Comparison of ENCODE assay signal across 9 cellular contexts in genomic region chr12:122646568-122647220, GRCh38. TPM values are rescaled to one million over a fixed set of nuclear protein-coding genes. Genes with fewer than 3 reads are reported as not detected.
DNase-seq lines count a peak whose midpoint lies in the region; ATAC-seq, FAIRE-seq and TF ChIP-seq lines count a peak whose summit lies in the region.
"Had no signal": no experiment of that assay in that cellular context is flagged by ENCODE, and none has a peak within 500 bp of the region (broad histone marks: within the 10 kb centered on the region; RNA-seq: fewer than 3 reads in every experiment).

No MANE protein-coding gene starts in this region.

- TF ChIP-seq CTCF in DOHH2 (IDR thresholded peaks at IDR 0.05; ENCODE audit: low read depth, low read length, poor library complexity, severe bottlenecking) (no peak), esophagus muscularis mucosa (IDR thresholded peaks at IDR 0.05) (no peak)

- no peak overlapping the region for H3K27ac Mint-ChIP-seq in immature natural killer cell

- no peaks in the 10 kb centered on the region for H3K9me3 ChIP-seq in DOHH2 (ENCODE audit: control insufficient read depth, insufficient read depth, low read length)
- H3K9me3 ChIP-seq in esophagus muscularis mucosa = no peaks in the 10 kb centered on the region

- peaks cover 4 to 7% of the 10 kb centered on the region in 2 donors for H3K4me1 Mint-ChIP-seq in immature natural killer cell

- peak; percentile 84 for ATAC-seq in GM21423 (IDR thresholded peaks at IDR 0.05; ENCODE audit: unreplicated experiment)

- peaks cover 0 to 2% (median 0%) of the 10 kb centered on the region in 3 donors for H3K27me3 Mint-ChIP-seq in immature natural killer cell (ENCODE audit: low read depth in 3 of 3)

- no peaks in the 10 kb centered on the region for H3K79me2 ChIP-seq in DOHH2 (ENCODE audit: control insufficient read depth, low read length)

- H3K4me3 ChIP-seq in DOHH2 (ENCODE audit: low read length) (no peak overlapping the region), esophagus muscularis mucosa (no peak overlapping the region)

- H3K9me2 ChIP-seq in DOHH2 (replicated peaks; ENCODE audit: control insufficient read depth, low read length) = no peaks in the 10 kb centered on the region

- H4K20me1 ChIP-seq in DOHH2 (ENCODE audit: control insufficient read depth, insufficient read depth, low read depth, low read length) = no peaks in the 10 kb centered on the region

- TF ChIP-seq EP300 in esophagus muscularis mucosa (IDR thresholded peaks at IDR 0.05) = no peak

- no peaks in the 10 kb centered on the region for H3K36me3 Mint-ChIP-seq in immature natural killer cell

- no peak for TF ChIP-seq POLR2A in esophagus muscularis mucosa (IDR thresholded peaks at IDR 0.05; ENCODE audit: low read depth)

- H3K36me3 ChIP-seq in DOHH2 (ENCODE audit: control insufficient read depth, low read length) = no peaks in the 10 kb centered on the region
- H3K36me3 ChIP-seq in esophagus muscularis mucosa = no peaks in the 10 kb centered on the region

- DNase-seq in HTR-8/SVneo (ENCODE audit: insufficient read length, low spot score) = peak; percentile 49
- DNase-seq in activated CD4-positive, alpha-beta T cell treated with anti-CD3 and anti-CD28 coated beads, Interleukin-2, amount 50 U/mL, for 4 hours = peak; percentile 46 to 56
- peak; percentile 12 to 21 (median 18) for DNase-seq in immature natural killer cell
- DNase-seq in inferior parietal cortex (ENCODE audit: extremely low spot score) = no peak
- DNase-seq in putamen (ENCODE audit: low spot score) = no peak
- DNase-seq in esophagus muscularis mucosa (ENCODE audit: extremely low spot score) = no peak

- peak overlapping the region in 2 of 5 donors; percentile 18 to 40 for H3K4me3 Mint-ChIP-seq in immature natural killer cell

- 62% methylated on average over 8 of the region's 8 CpGs for WGBS in esophagus muscularis mucosa

- H3K27ac ChIP-seq in DOHH2 (ENCODE audit: low read depth, low read length) (no peak overlapping the region), esophagus muscularis mucosa (replicated peaks in 1 of 4) (no peak overlapping the region)

- H3F3A ChIP-seq in DOHH2 (ENCODE audit: control insufficient read depth, insufficient read depth) = no peaks in the 10 kb centered on the region

- intact Hi-C loops in esophagus muscularis mucosa (cut with DNase I) = no loop called here

- no peaks in the 10 kb centered on the region for H3K9me3 Mint-ChIP-seq in immature natural killer cell

- H3K27me3 ChIP-seq in DOHH2 (ENCODE audit: control insufficient read depth, low read length) (0 out of 2 replicates have a peak, but pooled peaks cover 3% of the 10 kb centered on the region), esophagus muscularis mucosa (no peaks in the 10 kb centered on the region)

- FAIRE-seq in HTR-8/SVneo (lab: Jason Lieb, UNC) = no peak
- FAIRE-seq: islet of Langerhans had no signal

- peaks cover 21% of the 10 kb centered on the region for H3K4me1 ChIP-seq in DOHH2 (ENCODE audit: control insufficient read depth, low read length)
- H3K4me1 ChIP-seq in esophagus muscularis mucosa = no peaks in the 10 kb centered on the region

- peak overlapping the region; percentile 36 for H3K4me2 ChIP-seq in DOHH2 (ENCODE audit: low read length)

RNA-seq across cellular contexts. Expression of gene HCAR2, which starts 56.5 kb away (rescaled TPM):
- not detected for polyA plus RNA-seq in immature natural killer cell
- not detected for total RNA-seq in esophagus muscularis mucosa

Comparison
In these comparisons a context has a peak if more than half of its experiments do, and no peak if none do; other contexts are left out.
1. DNase-seq: peak in HTR-8/SVneo (single experiment), activated CD4-positive, alpha-beta T cell treated with anti-CD3 and anti-CD28 coated beads, Interleukin-2, amount 50 U/mL, for 4 hours (2 of 2) and immature natural killer cell (3 of 3); none in inferior parietal cortex (single experiment), putamen (single experiment) and esophagus muscularis mucosa (single experiment).